In the genomic region with DNA sequence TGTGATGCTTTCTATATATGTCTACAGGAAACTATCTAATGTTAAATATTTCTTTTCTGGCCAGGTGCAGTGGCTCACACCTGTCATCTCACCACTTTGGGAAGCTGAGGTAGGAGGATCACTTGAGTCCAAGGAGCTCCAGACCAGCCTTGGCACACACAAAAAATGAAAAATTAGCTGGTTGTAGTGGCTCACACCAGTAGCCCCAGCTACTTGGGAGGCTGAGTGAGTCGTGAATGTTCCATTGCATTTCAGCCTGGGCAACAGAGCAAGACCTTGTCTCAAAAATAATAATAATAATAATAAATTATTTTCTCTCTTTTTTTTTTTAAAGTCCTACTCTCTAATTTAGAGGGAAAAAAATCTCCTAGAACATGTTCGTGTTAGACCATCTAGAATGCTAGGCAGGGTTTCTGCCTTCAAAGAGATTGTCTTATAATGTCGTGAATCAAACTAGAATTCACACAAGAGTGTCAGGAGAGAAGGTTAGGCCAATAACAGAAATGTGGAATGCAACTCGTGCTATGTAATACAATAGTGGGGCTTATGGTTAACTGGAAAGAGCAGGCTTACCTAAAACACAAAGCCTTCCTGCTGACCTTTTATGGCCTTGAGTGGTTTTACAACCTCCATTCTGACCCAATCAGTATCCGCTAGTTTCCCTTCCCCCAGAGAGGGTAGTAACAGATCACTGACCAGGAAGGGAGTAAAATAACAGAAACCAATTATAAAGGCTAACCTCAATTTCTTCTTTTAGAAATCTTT, we compare ENCODE assay signal across 8 cellular contexts. TPM values are rescaled to one million over a fixed set of nuclear protein-coding genes. Genes with fewer than 3 reads are reported as not detected.
DNase-seq lines count a peak whose midpoint lies in the region; TF ChIP-seq lines count a peak whose summit lies in the region.

No MANE protein-coding gene starts in this region.

- H3K4me1 Mint-ChIP-seq in Calu3 (ENCODE audit: low read depth, unreplicated experiment) (peaks cover 41% of the 10 kb centered on the region), neural progenitor cell (peaks cover 80% of the 10 kb centered on the region)
- no peaks in the 10 kb centered on the region for H3K4me1 Mint-ChIP-seq in activated T-cell treated with anti-CD3 and anti-CD28 coated beads, Interleukin-2, amount 50 U/mL, for 24 hours (ENCODE audit: low read depth)
- H3K4me1 Mint-ChIP-seq in CD4-positive, alpha-beta memory T cell = no peaks in the 10 kb centered on the region

- no peaks in the 10 kb centered on the region for H4K20me1 ChIP-seq in neural progenitor cell (ENCODE audit: low read depth)

- intact Hi-C loops in Calu3 (cut with micrococcal nuclease; ENCODE audit: unreplicated experiment) = loop anchor here (1.0 kb wide), 1 partner anchor 11 kb away; no protein-coding TSS in a partner anchor
- intact Hi-C loops in CD4-positive, alpha-beta memory T cell (cut with micrococcal nuclease) = no loop called here

- DNase-seq in Calu3 = no peak
- peak; percentile 54 for DNase-seq in NCI-H460 (ENCODE audit: extremely low read depth, low read depth)
- DNase-seq in neural progenitor cell (ENCODE audit: low spot score) = peak; percentile 83
- no peak for DNase-seq in NK-92 treated with Interleukin-12 subunit alpha and Interleukin-12 subunit beta, amount 100 ng/mL, for 24 hours (lab: John Stamatoyannopoulos, UW)
- DNase-seq in activated T-cell treated with anti-CD3 and anti-CD28 coated beads, Interleukin-2, amount 50 U/mL, for 24 hours = no peak
- DNase-seq in activated CD8-positive, alpha-beta memory T cell treated with anti-CD3 and anti-CD28 coated beads, Interleukin-2, amount 50 U/mL, for 4 hours = no peak
- DNase-seq in CD4-positive, alpha-beta memory T cell = no peak

- H3F3A ChIP-seq in neural progenitor cell (ENCODE audit: low read depth) = peaks cover 17% of the 10 kb centered on the region

- H3K27me3 Mint-ChIP-seq in Calu3 (ENCODE audit: unreplicated experiment) = no peaks in the 10 kb centered on the region
- no peaks in the 10 kb centered on the region for H3K27me3 Mint-ChIP-seq in neural progenitor cell (ENCODE audit: insufficient read depth, low read depth)
- H3K27me3 Mint-ChIP-seq in activated T-cell treated with anti-CD3 and anti-CD28 coated beads, Interleukin-2, amount 50 U/mL, for 24 hours = no peaks in the 10 kb centered on the region
- peaks cover 0 to 3% of the 10 kb centered on the region in 2 donors for H3K27me3 Mint-ChIP-seq in CD4-positive, alpha-beta memory T cell

- no TSS peak for BruUV-seq in Calu3 (replicated peaks; lab: Mats Ljungman, UMichigan)

- H2AFZ ChIP-seq in neural progenitor cell (replicated peaks) = no peak overlapping the region

- H3K27ac Mint-ChIP-seq in Calu3 (ENCODE audit: unreplicated experiment) = peak overlapping the region; percentile 99
- peak overlapping the region; percentile 99 for H3K27ac Mint-ChIP-seq in neural progenitor cell
- H3K27ac Mint-ChIP-seq in activated T-cell treated with anti-CD3 and anti-CD28 coated beads, Interleukin-2, amount 50 U/mL, for 24 hours = no peak overlapping the region
- H3K27ac Mint-ChIP-seq in CD4-positive, alpha-beta memory T cell = no peak overlapping the region

- POLR2A ChIA-PET in CD4-positive, alpha-beta memory T cell (lab: Charles Lee; ENCODE audit: partially characterized antibody) = no interaction called here

- H3K9me3 Mint-ChIP-seq in Calu3 (ENCODE audit: low read depth, unreplicated experiment) (no peaks in the 10 kb centered on the region), neural progenitor cell (no peaks in the 10 kb centered on the region)
- no peaks in the 10 kb centered on the region for H3K9me3 Mint-ChIP-seq in activated T-cell treated with anti-CD3 and anti-CD28 coated beads, Interleukin-2, amount 50 U/mL, for 24 hours
- H3K9me3 Mint-ChIP-seq in CD4-positive, alpha-beta memory T cell = no peaks in the 10 kb centered on the region

- no peaks in the 10 kb centered on the region for H3K36me3 ChIP-seq in endocrine pancreas (ENCODE audit: control insufficient read depth, insufficient read depth, low read length)
- no peaks in the 10 kb centered on the region for H3K36me3 ChIP-seq in neural progenitor cell
- no peaks in the 10 kb centered on the region for H3K36me3 ChIP-seq in CD4-positive, alpha-beta memory T cell (ENCODE audit: insufficient read depth, low read length)

- peaks cover 66% of the 10 kb centered on the region for H3K36me3 Mint-ChIP-seq in Calu3 (ENCODE audit: insufficient read depth, unreplicated experiment)
- peaks cover 1% of the 10 kb centered on the region for H3K36me3 Mint-ChIP-seq in neural progenitor cell
- H3K36me3 Mint-ChIP-seq in activated T-cell treated with anti-CD3 and anti-CD28 coated beads, Interleukin-2, amount 50 U/mL, for 24 hours (ENCODE audit: low read depth) = peaks cover 6% of the 10 kb centered on the region
- H3K36me3 Mint-ChIP-seq in CD4-positive, alpha-beta memory T cell = no peaks in the 10 kb centered on the region

- CTCF ChIA-PET in Calu3 (lab: Charles Lee) = interaction anchor here (1.9 kb wide), 1 partner anchor 10 kb away, joined by 7 read pairs; no protein-coding TSS in a partner anchor
- CTCF ChIA-PET in CD4-positive, alpha-beta memory T cell (lab: Charles Lee; ENCODE audit: partially characterized antibody) = no interaction called here

- H3K9me3 ChIP-seq in endocrine pancreas (ENCODE audit: control insufficient read depth, low read length) = no peaks in the 10 kb centered on the region
- H3K9me3 ChIP-seq in neural progenitor cell (ENCODE audit: low read depth) = no peaks in the 10 kb centered on the region
- H3K9me3 ChIP-seq in CD4-positive, alpha-beta memory T cell (ENCODE audit: control insufficient read depth in 1 of 2, low read length in 2 of 2) = no peaks in the 10 kb centered on the region

- H3K27me3 ChIP-seq in endocrine pancreas (ENCODE audit: control insufficient read depth, insufficient read depth, low read length) (no peaks in the 10 kb centered on the region), neural progenitor cell (no peaks in the 10 kb centered on the region)
- no peaks in the 10 kb centered on the region for H3K27me3 ChIP-seq in CD4-positive, alpha-beta memory T cell (ENCODE audit: insufficient read depth, low read length)

- no peak overlapping the region for H3K4me3 ChIP-seq in endocrine pancreas (ENCODE audit: control insufficient read depth, insufficient read depth, low read length)
- H3K4me3 ChIP-seq in neural progenitor cell = no peak overlapping the region
- H3K4me3 ChIP-seq in CD4-positive, alpha-beta memory T cell (ENCODE audit: low read length in 2 of 2) = no peak overlapping the region

- H3K79me2 ChIP-seq in neural progenitor cell (ENCODE audit: low read depth) = no peaks in the 10 kb centered on the region

- H3K4me2 ChIP-seq in neural progenitor cell = peak overlapping the region; percentile 78

- peak overlapping the region; percentile 41 for H3K27ac ChIP-seq in neural progenitor cell
- no peak overlapping the region for H3K27ac ChIP-seq in CD4-positive, alpha-beta memory T cell (ENCODE audit: low read depth, low read length)

- H3K4me3 Mint-ChIP-seq in Calu3 (ENCODE audit: low read depth, unreplicated experiment) = peak overlapping the region; percentile 57
- peak overlapping the region; percentile 74 for H3K4me3 Mint-ChIP-seq in neural progenitor cell
- H3K4me3 Mint-ChIP-seq in activated T-cell treated with anti-CD3 and anti-CD28 coated beads, Interleukin-2, amount 50 U/mL, for 24 hours = no peak overlapping the region
- H3K4me3 Mint-ChIP-seq in CD4-positive, alpha-beta memory T cell = no peak overlapping the region

- no peak for TF ChIP-seq CTCF in Calu3 (IDR thresholded peaks at IDR 0.05; ENCODE audit: unreplicated experiment)
- no peak for TF ChIP-seq CTCF in neural progenitor cell (IDR thresholded peaks at IDR 0.05)

- peaks cover 10% of the 10 kb centered on the region for H3K4me1 ChIP-seq in endocrine pancreas (ENCODE audit: control insufficient read depth, insufficient read depth, low read length)
- H3K4me1 ChIP-seq in neural progenitor cell = peaks cover 43% of the 10 kb centered on the region
- H3K4me1 ChIP-seq in CD4-positive, alpha-beta memory T cell (ENCODE audit: insufficient read depth, low read length) = no peaks in the 10 kb centered on the region

- H3K9ac ChIP-seq in endocrine pancreas (ENCODE audit: control insufficient read depth, insufficient read depth, low read length) = peak overlapping the region; percentile 10
- H3K9ac ChIP-seq in neural progenitor cell = no peak overlapping the region

RNA-seq across cellular contexts. Expression of a gene that starts 46.3 kb away (rescaled TPM):
- total RNA-seq in Calu3 (2022) = 468 and 474 TPM in 2 replicates
- 369 and 488 TPM in 2 replicates for total RNA-seq in NCI-H460 (2014; rRNA removed; shearing (Covaris generic))
- polyA plus RNA-seq in NCI-H460 (2014; cell fraction: nucleus; rRNA removed) = 121 and 172 TPM in 2 replicates
- 1.2 and 1.6 TPM in 2 replicates for total RNA-seq in neural progenitor cell (ENCODE audit: low replicate concordance)
- 1 to 10 TPM; 1.2 to 2.2 TPM for total RNA-seq in CD4-positive, alpha-beta memory T cell
- not detected for polyA plus RNA-seq in CD4-positive, alpha-beta memory T cell

Comparison
In these comparisons a context has a peak if more than half of its experiments do, and no peak if none do; other contexts are left out.
1. DNase-seq: peak in NCI-H460 (single experiment) and neural progenitor cell (single experiment); none in Calu3 (single experiment), NK-92 treated with Interleukin-12 subunit alpha and Interleukin-12 subunit beta, amount 100 ng/mL, for 24 hours (single experiment), activated T-cell treated with anti-CD3 and anti-CD28 coated beads, Interleukin-2, amount 50 U/mL, for 24 hours (single experiment), activated CD8-positive, alpha-beta memory T cell treated with anti-CD3 and anti-CD28 coated beads, Interleukin-2, amount 50 U/mL, for 4 hours (single experiment) and CD4-positive, alpha-beta memory T cell (0 of 5).
2. H3K27ac Mint-ChIP-seq: peak in Calu3 (single experiment) and neural progenitor cell (single experiment); none in activated T-cell treated with anti-CD3 and anti-CD28 coated beads, Interleukin-2, amount 50 U/mL, for 24 hours (single experiment) and CD4-positive, alpha-beta memory T cell (0 of 7).
3. H3K4me3 Mint-ChIP-seq: peak in Calu3 (single experiment) and neural progenitor cell (single experiment); none in activated T-cell treated with anti-CD3 and anti-CD28 coated beads, Interleukin-2, amount 50 U/mL, for 24 hours (single experiment) and CD4-positive, alpha-beta memory T cell (0 of 8).
4. RNA of a gene that starts 46.3 kb away (total RNA-seq): 369 to 488 TPM in NCI-H460 and 468 to 474 TPM in Calu3; 1.2 to 2.2 TPM in CD4-positive, alpha-beta memory T cell and 1.2 to 1.6 TPM in neural progenitor cell; every median in the first group is over 100 times any median in the second.